In the genomic region with DNA sequence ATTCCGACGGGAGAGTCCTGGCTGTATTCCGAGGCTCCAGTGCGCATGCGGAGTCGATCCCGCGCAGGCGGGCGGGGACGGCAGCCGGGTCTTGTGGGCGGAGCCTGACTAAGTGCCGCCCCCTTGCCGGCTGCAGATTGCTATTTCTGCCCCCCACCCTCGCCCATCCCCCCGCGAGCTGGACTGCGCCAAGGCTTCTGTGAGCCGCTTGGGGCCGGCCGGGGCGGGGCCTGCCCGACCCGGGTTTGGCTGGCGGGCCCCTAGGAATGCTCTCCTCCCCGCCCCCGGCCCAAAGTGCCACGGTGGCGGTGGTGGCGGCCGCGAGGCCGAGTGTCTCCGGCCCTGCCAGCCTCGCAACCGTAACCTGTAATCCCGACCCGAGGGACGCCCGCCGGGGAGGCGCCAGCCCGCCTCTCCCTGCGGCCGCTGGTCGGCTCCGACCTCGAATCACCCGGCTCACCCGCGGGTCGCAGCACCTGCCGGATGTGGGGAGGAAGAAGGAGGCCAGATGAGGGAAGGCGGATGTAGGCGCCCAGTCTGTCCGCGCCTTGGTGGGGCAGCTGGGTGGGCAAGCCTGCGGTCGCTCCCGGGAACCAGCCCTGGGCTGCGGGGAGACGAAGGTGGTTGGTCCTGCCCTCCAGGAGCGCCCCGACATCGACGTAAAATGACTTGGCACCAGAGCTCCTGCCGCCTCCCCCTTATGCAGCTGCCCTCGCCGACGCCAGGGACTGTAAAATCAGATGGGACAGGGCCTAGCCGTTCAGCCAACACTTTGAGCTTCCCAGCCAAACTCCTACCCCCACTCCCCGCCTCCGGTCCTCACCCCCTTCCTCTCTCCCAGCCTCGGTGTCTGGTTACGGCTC, we compare ENCODE assay signal across 8 cellular contexts. TPM values are rescaled to one million over a fixed set of nuclear protein-coding genes. Genes with fewer than 3 reads are reported as not detected.
DNase-seq lines count a peak whose midpoint lies in the region; ATAC-seq and TF ChIP-seq lines count a peak whose summit lies in the region.

No MANE protein-coding gene starts in this region.

- intact Hi-C loops in OCI-LY7 (cut with micrococcal nuclease; ENCODE audit: unreplicated experiment) = loop anchor here (1.0 to 5.0 kb wide), 3 partner anchors 7 to 149 kb away; a partner anchor contains a TSS
- intact Hi-C loops in activated T-helper 2 cell treated with anti-CD3 and anti-CD28 coated beads, Interferon-gamma antibody, Interleukin-2, Interleukin-4, amounts not matched to agents 10 μg/mL and 5 μg/mL and 100 μg/mL, durations not matched to agents 14 hours and 24 hours and 36 hours (cut with micrococcal nuclease) = loop anchor here (1.0 to 10.0 kb wide), 7 partner anchors 7 to 1629 kb away; a partner anchor contains a TSS

- TF ChIP-seq CTCF in OCI-LY7 (conservative IDR thresholded peaks at IDR 0.05; ENCODE audit: low read length) (no peak), fibroblast of the aortic adventitia (IDR thresholded peaks at IDR 0.05; ENCODE audit: insufficient read depth, low read length) (no peak), neural crest cell (conservative IDR thresholded peaks at IDR 0.05) (no peak)

- no peaks in the 10 kb centered on the region for H3K9me3 ChIP-seq in HUES6 (ENCODE audit: control insufficient read depth, insufficient read depth, low read depth, low read length)
- H3K9me3 ChIP-seq in OCI-LY7 (ENCODE audit: low read length) = no peaks in the 10 kb centered on the region

- CTCF ChIA-PET in OCI-LY7 (lab: Charles Lee; ENCODE audit: unreplicated experiment) = interaction anchor here (0.6 to 1.6 kb wide), 8 partner anchors 8 to 841 kb away, joined by 3 to 6 read pairs (median 4); no protein-coding TSS in a partner anchor

- no TSS peak for BruUV-seq in OCI-LY7 (replicated peaks; lab: Mats Ljungman, UMichigan)

- peaks cover 28% of the 10 kb centered on the region for H3K4me1 Mint-ChIP-seq in activated T-helper 2 cell treated with anti-CD3 and anti-CD28 coated beads, Interferon-gamma antibody, Interleukin-2, Interleukin-4, amounts not matched to agents 10 μg/mL and 5 μg/mL and 100 μg/mL, durations not matched to agents 14 hours and 24 hours and 36 hours (ENCODE audit: low read depth)
- H3K4me1 Mint-ChIP-seq in neural crest cell = peaks cover 39% of the 10 kb centered on the region

- no peaks in the 10 kb centered on the region for H3K9me2 ChIP-seq in OCI-LY7 (ENCODE audit: insufficient read depth, low read length)

- peaks cover 44% of the 10 kb centered on the region for H3K79me2 ChIP-seq in OCI-LY7 (ENCODE audit: insufficient read depth, low read depth, low read length)

- peak; percentile 93 for DNase-seq in DMS53 treated with DMSO at 0.1 percent for 48 hours (lab: John Stamatoyannopoulos, UW; ENCODE audit: unreplicated experiment)
- peak; percentile 96 for DNase-seq in OCI-LY7 (ENCODE audit: low spot score)
- DNase-seq in activated T-helper 2 cell treated with anti-CD3 and anti-CD28 coated beads, Interferon-gamma antibody, Interleukin-2, Interleukin-4, amounts not matched to agents 10 μg/mL and 5 μg/mL and 100 μg/mL, durations not matched to agents 14 hours and 24 hours and 36 hours (ENCODE audit: low spot score) = peak; percentile 52
- DNase-seq in fibroblast of the aortic adventitia (ENCODE audit: low read depth) = peak; percentile 93
- DNase-seq in neural crest cell (ENCODE audit: low read depth, low spot score) = peak; percentile 96
- peak in 40 of 49 donors; percentile 36 to 96 (median 88) for DNase-seq in substantia nigra (lab: John Stamatoyannopoulos, UW)

- peaks cover 32% of the 10 kb centered on the region for H3K27me3 Mint-ChIP-seq in activated T-helper 2 cell treated with anti-CD3 and anti-CD28 coated beads, Interferon-gamma antibody, Interleukin-2, Interleukin-4, amounts not matched to agents 10 μg/mL and 5 μg/mL and 100 μg/mL, durations not matched to agents 14 hours and 24 hours and 36 hours (ENCODE audit: low read depth)
- peaks cover 51% of the 10 kb centered on the region for H3K27me3 Mint-ChIP-seq in neural crest cell (ENCODE audit: low read depth)

- H3K27ac ChIP-seq in HUES6 (ENCODE audit: low read depth, low read length) (peak overlapping the region; percentile 95), OCI-LY7 (ENCODE audit: low read depth, low read length, poor library complexity, severe bottlenecking) (peak overlapping the region; percentile 94), substantia nigra (ENCODE audit: low read depth, low read length, poor library complexity, severe bottlenecking) (peak overlapping the region; percentile 93)

- H3K27me3 ChIP-seq in HUES6 (ENCODE audit: control insufficient read depth, insufficient read depth, low read length) = peaks cover 49% of the 10 kb centered on the region

- H4K20me1 ChIP-seq in OCI-LY7 (ENCODE audit: insufficient read depth, low read length) = no peaks in the 10 kb centered on the region

- no peaks in the 10 kb centered on the region for H3K36me3 ChIP-seq in HUES6 (ENCODE audit: control insufficient read depth, insufficient read depth, low read length)
- peaks cover 26% of the 10 kb centered on the region; the same call in 1 of the 2 replicates for H3K36me3 ChIP-seq in OCI-LY7 (ENCODE audit: insufficient read depth, low read length)

- H3K4me2 ChIP-seq in OCI-LY7 (ENCODE audit: low read length) = peak overlapping the region; percentile 76

- no peaks in the 10 kb centered on the region for H3K9me3 Mint-ChIP-seq in activated T-helper 2 cell treated with anti-CD3 and anti-CD28 coated beads, Interferon-gamma antibody, Interleukin-2, Interleukin-4, amounts not matched to agents 10 μg/mL and 5 μg/mL and 100 μg/mL, durations not matched to agents 14 hours and 24 hours and 36 hours
- no peaks in the 10 kb centered on the region for H3K9me3 Mint-ChIP-seq in neural crest cell

- peaks cover 4% of the 10 kb centered on the region for H3K36me3 Mint-ChIP-seq in activated T-helper 2 cell treated with anti-CD3 and anti-CD28 coated beads, Interferon-gamma antibody, Interleukin-2, Interleukin-4, amounts not matched to agents 10 μg/mL and 5 μg/mL and 100 μg/mL, durations not matched to agents 14 hours and 24 hours and 36 hours (ENCODE audit: low read depth)
- no peaks in the 10 kb centered on the region for H3K36me3 Mint-ChIP-seq in neural crest cell (ENCODE audit: low read depth)

- H3K4me1 ChIP-seq in HUES6 (ENCODE audit: control insufficient read depth, insufficient read depth, low read length) (peaks cover 32% of the 10 kb centered on the region), OCI-LY7 (ENCODE audit: insufficient read depth, low read length, poor library complexity, severe bottlenecking) (peaks cover 68% of the 10 kb centered on the region)

- POLR2A ChIA-PET in OCI-LY7 (lab: Charles Lee) = interaction anchor here (0.6 to 2.7 kb wide), 7 partner anchors 8 to 106 kb away, joined by 3 to 19 read pairs (median 3); no protein-coding TSS in a partner anchor

- ATAC-seq in GM21423 (IDR thresholded peaks at IDR 0.05; ENCODE audit: unreplicated experiment) = peak; percentile 61

- peak overlapping the region; percentile 95 for H3K4me3 Mint-ChIP-seq in activated T-helper 2 cell treated with anti-CD3 and anti-CD28 coated beads, Interferon-gamma antibody, Interleukin-2, Interleukin-4, amounts not matched to agents 10 μg/mL and 5 μg/mL and 100 μg/mL, durations not matched to agents 14 hours and 24 hours and 36 hours (ENCODE audit: low read depth)
- H3K4me3 Mint-ChIP-seq in neural crest cell = peak overlapping the region; percentile 96

- H3K27ac Mint-ChIP-seq in activated T-helper 2 cell treated with anti-CD3 and anti-CD28 coated beads, Interferon-gamma antibody, Interleukin-2, Interleukin-4, amounts not matched to agents 10 μg/mL and 5 μg/mL and 100 μg/mL, durations not matched to agents 14 hours and 24 hours and 36 hours = peak overlapping the region; percentile 82
- peak overlapping the region; percentile 99 for H3K27ac Mint-ChIP-seq in neural crest cell (ENCODE audit: unreplicated experiment)

- H3K4me3 ChIP-seq in HUES6 (ENCODE audit: low read depth, low read length) (peak overlapping the region; percentile 85), OCI-LY7 (ENCODE audit: low read depth, low read length, poor library complexity, severe bottlenecking) (peak overlapping the region; percentile 89), fibroblast of the aortic adventitia (ENCODE audit: low read depth, low read length) (peak overlapping the region; percentile 100)

- H2AFZ ChIP-seq in OCI-LY7 (ENCODE audit: low read length) = peak overlapping the region; percentile 83

- H3K9ac ChIP-seq in HUES6 (ENCODE audit: low read length) = peak overlapping the region; percentile 95

RNA-seq across cellular contexts. Expression of a gene that starts 0.6 kb away (rescaled TPM):
- 9.7 and 18.8 TPM in 2 replicates for total RNA-seq in OCI-LY7 (2014; rRNA removed; shearing (Covaris generic))
- 32.2 and 36.4 TPM in 2 replicates for total RNA-seq in OCI-LY7 (2022)
- 0.55 and 0.67 TPM in 2 replicates for total RNA-seq in activated T-helper 2 cell treated with anti-CD3 and anti-CD28 coated beads, Interferon-gamma antibody, Interleukin-2, Interleukin-4, amounts not matched to agents 10 μg/mL and 5 μg/mL and 100 μg/mL, durations not matched to agents 14 hours and 24 hours and 36 hours
- 62.4 and 71.5 TPM in 2 replicates for total RNA-seq in fibroblast of the aortic adventitia (ENCODE audit: low replicate concordance)
- 1.4 and 2.9 TPM in 2 replicates for total RNA-seq in neural crest cell

RNA-seq across cellular contexts. Expression of a gene that starts 30.1 kb away (rescaled TPM):
- total RNA-seq in OCI-LY7 (2014; rRNA removed; shearing (Covaris generic)) = 0.41 TPM in 1 of 2 replicates, not detected in the other
- total RNA-seq in OCI-LY7 (2022) = 0.11 TPM in 1 of 2 replicates, not detected in the other
- 41.3 and 44.3 TPM in 2 replicates for total RNA-seq in activated T-helper 2 cell treated with anti-CD3 and anti-CD28 coated beads, Interferon-gamma antibody, Interleukin-2, Interleukin-4, amounts not matched to agents 10 μg/mL and 5 μg/mL and 100 μg/mL, durations not matched to agents 14 hours and 24 hours and 36 hours
- total RNA-seq in fibroblast of the aortic adventitia (ENCODE audit: low replicate concordance) = 56.6 and 83.2 TPM in 2 replicates
- 1.9 and 2.1 TPM in 2 replicates for total RNA-seq in neural crest cell

RNA-seq across cellular contexts. Expression of a gene that starts 30.3 kb away (rescaled TPM):
- 1.4 and 2.1 TPM in 2 replicates for total RNA-seq in OCI-LY7 (2014; rRNA removed; shearing (Covaris generic))
- total RNA-seq in OCI-LY7 (2022) (1.6 and 1.8 TPM in 2 replicates), fibroblast of the aortic adventitia (ENCODE audit: low replicate concordance) (0.16 and 0.27 TPM in 2 replicates), neural crest cell (0.50 and 0.68 TPM in 2 replicates)
- 0.53 and 0.64 TPM in 2 replicates for total RNA-seq in activated T-helper 2 cell treated with anti-CD3 and anti-CD28 coated beads, Interferon-gamma antibody, Interleukin-2, Interleukin-4, amounts not matched to agents 10 μg/mL and 5 μg/mL and 100 μg/mL, durations not matched to agents 14 hours and 24 hours and 36 hours

Comparison
In these comparisons a context has a peak if more than half of its experiments do, and no peak if none do; other contexts are left out.
1. Peak in every context shown above with its lines: DNase-seq, ATAC-seq, H3K4me3 ChIP-seq and H3K27ac ChIP-seq.
2. RNA of a gene that starts 30.1 kb away (total RNA-seq): 56.6 to 83.2 TPM in fibroblast of the aortic adventitia and 41.3 to 44.3 TPM in activated T-helper 2 cell treated with anti-CD3 and anti-CD28 coated beads, Interferon-gamma antibody, Interleukin-2, Interleukin-4, amounts not matched to agents 10 μg/mL and 5 μg/mL and 100 μg/mL, durations not matched to agents 14 hours and 24 hours and 36 hours; 1.9 to 2.1 TPM in neural crest cell and 0.11 to 0.41 TPM in OCI-LY7; every median in the first group is over 10 times any median in the second.